1 cellular context compared by ENCODE assay signal in genomic region chr3:43699864-43700263, GRCh38.
TF ChIP-seq lines count a peak whose summit lies in the region.

No MANE protein-coding gene starts in this region.

TF ChIP-seq in K562, 482 proteins besides CTCF, POLR2A, EP300 and RAD21 (continued from another document):
- TF ChIP-seq, protein P1, sequence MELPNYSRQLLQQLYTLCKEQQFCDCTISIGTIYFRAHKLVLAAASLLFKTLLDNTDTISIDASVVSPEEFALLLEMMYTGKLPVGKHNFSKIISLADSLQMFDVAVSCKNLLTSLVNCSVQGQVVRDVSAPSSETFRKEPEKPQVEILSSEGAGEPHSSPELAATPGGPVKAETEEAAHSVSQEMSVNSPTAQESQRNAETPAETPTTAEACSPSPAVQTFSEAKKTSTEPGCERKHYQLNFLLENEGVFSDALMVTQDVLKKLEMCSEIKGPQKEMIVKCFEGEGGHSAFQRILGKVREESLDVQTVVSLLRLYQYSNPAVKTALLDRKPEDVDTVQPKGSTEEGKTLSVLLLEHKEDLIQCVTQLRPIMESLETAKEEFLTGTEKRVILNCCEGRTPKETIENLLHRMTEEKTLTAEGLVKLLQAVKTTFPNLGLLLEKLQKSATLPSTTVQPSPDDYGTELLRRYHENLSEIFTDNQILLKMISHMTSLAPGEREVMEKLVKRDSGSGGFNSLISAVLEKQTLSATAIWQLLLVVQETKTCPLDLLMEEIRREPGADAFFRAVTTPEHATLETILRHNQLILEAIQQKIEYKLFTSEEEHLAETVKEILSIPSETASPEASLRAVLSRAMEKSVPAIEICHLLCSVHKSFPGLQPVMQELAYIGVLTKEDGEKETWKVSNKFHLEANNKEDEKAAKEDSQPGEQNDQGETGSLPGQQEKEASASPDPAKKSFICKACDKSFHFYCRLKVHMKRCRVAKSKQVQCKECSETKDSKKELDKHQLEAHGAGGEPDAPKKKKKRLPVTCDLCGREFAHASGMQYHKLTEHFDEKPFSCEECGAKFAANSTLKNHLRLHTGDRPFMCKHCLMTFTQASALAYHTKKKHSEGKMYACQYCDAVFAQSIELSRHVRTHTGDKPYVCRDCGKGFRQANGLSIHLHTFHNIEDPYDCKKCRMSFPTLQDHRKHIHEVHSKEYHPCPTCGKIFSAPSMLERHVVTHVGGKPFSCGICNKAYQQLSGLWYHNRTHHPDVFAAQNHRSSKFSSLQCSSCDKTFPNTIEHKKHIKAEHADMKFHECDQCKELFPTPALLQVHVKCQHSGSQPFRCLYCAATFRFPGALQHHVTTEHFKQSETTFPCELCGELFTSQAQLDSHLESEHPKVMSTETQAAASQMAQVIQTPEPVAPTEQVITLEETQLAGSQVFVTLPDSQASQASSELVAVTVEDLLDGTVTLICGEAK (IDR thresholded peaks at IDR 0.05): no peak
- TF ChIP-seq, protein P1 (CRISPR knock-in tag; IDR thresholded peaks at IDR 0.05): no peak
- TF ChIP-seq HMBOX1 (IDR thresholded peaks at IDR 0.05) (peak; percentile 57; the same call in 1 of the 2 replicates), JUN (IDR thresholded peaks at IDR 0.05; ENCODE audit: borderline replicate concordance, low read depth, low read length) (no peak), JUN (CRISPR knock-in tag; IDR thresholded peaks at IDR 0.05; ENCODE audit: borderline replicate concordance) (no peak), PURB (CRISPR knock-in tag; IDR thresholded peaks at IDR 0.05; ENCODE audit: low read depth) (no peak), SIX5 (IDR thresholded peaks at IDR 0.05; ENCODE audit: borderline replicate concordance in 1 of 2, insufficient read depth in 1 of 2, low read depth in 1 of 2, low read length in 2 of 2) (no peak)
